In the genomic region with DNA sequence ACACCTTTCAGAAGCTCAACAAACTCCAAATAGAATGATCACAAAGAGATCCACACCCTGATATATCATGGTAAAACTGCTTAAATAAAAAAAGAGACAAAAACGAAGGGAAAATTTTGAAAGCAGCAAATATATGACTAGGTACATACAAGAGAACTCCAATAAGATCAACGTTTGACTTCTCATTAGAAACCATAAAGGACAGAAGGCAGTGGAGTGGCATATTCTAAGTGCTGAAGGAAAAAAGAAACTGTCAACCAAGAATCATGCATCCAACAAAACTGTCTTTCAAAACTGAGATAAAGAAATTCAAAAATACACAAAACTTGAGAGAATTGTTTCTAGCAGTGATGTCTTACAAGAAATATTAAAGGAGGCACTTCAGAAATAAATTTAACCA, we compare ENCODE assay signal across 22 cellular contexts. TPM values are rescaled to one million over a fixed set of nuclear protein-coding genes. Genes with fewer than 3 reads are reported as not detected.
A peak's percentile ranks its signal among the peaks of the same experiment; 100 is the strongest.
DNase-seq lines count a peak whose midpoint lies in the region; ATAC-seq, FAIRE-seq and TF ChIP-seq lines count a peak whose summit lies in the region.
"Had no signal": no experiment of that assay in that cellular context is flagged by ENCODE, and none has a peak within 500 bp of the region (broad histone marks: within the 10 kb centered on the region; RNA-seq: fewer than 3 reads in every experiment).

No MANE protein-coding gene starts in this region.

- H4K20me1 ChIP-seq in K562 (replicated peaks; ENCODE audit: control insufficient read depth, insufficient read depth, low read length) (no peaks in the 10 kb centered on the region), OCI-LY7 (ENCODE audit: insufficient read depth, low read length) (no peaks in the 10 kb centered on the region)
- H4K20me1 ChIP-seq: BLaER1 had no signal

- H3K36me3 ChIP-seq in K562 (ENCODE audit: control insufficient read depth, insufficient read depth, low read length) (peaks cover 51% of the 10 kb centered on the region), trophoblast cell (ENCODE audit: control insufficient read depth in 1 of 2, insufficient read depth in 2 of 2, low read length in 2 of 2) (no peaks in the 10 kb centered on the region), OCI-LY7 (ENCODE audit: insufficient read depth, low read length) (no peaks in the 10 kb centered on the region)
- no peaks in the 10 kb centered on the region for H3K36me3 ChIP-seq in CD8-positive, alpha-beta T cell (ENCODE audit: insufficient read depth, low read length)
- H3K36me3 ChIP-seq: BE2C, BLaER1 had no signal

- no peak overlapping the region for H2BK12ac ChIP-seq in trophoblast cell (ENCODE audit: low read length)

- H3K9me2 ChIP-seq in OCI-LY7 (ENCODE audit: insufficient read depth, low read length): no peaks in the 10 kb centered on the region

- no peak overlapping the region for H4K91ac ChIP-seq in trophoblast cell (ENCODE audit: low read depth, low read length)

- TF ChIP-seq POLR2A in K562 (conservative IDR thresholded peaks at IDR 0.05): no peak

- CTCF ChIA-PET in K562 (lab: Yijun Ruan, JAX; ENCODE audit: low intra/inter-chr PET ratio): no interaction called here
- CTCF ChIA-PET in CD8-positive, alpha-beta T cell (lab: Charles Lee): no interaction called here
- CTCF ChIA-PET in OCI-LY7 (lab: Charles Lee; ENCODE audit: unreplicated experiment): no interaction called here

- TF ChIP-seq EP300 in K562 (IDR thresholded peaks at IDR 0.05; ENCODE audit: low read length): no peak

- H3K9ac ChIP-seq in K562 (ENCODE audit: insufficient read depth in 1 of 2, low read depth in 2 of 2, low read length in 2 of 2) (no peak overlapping the region), trophoblast cell (ENCODE audit: low read length) (no peak overlapping the region)
- H3K9ac ChIP-seq: BLaER1 had no signal

- intact Hi-C loops in K562 (cut with micrococcal nuclease) (no loop called here), OCI-LY7 (cut with micrococcal nuclease; ENCODE audit: unreplicated experiment) (no loop called here)
- intact Hi-C loops in CD8-positive, alpha-beta T cell (cut with DNase I, micrococcal nuclease): no loop called here

- no peak overlapping the region for H4K8ac ChIP-seq in trophoblast cell (ENCODE audit: low read depth, low read length)

- BruUV-seq in K562 (replicated peaks; lab: Mats Ljungman, UMichigan) (no TSS peak), OCI-LY7 (replicated peaks; lab: Mats Ljungman, UMichigan) (no TSS peak)

- H3K4me3 Mint-ChIP-seq in CD8-positive, alpha-beta T cell: no peak overlapping the region
- H3K4me3 Mint-ChIP-seq: CD14-positive monocyte; CD4-positive, alpha-beta memory T cell; CD4-positive, CD25-positive, alpha-beta regulatory T cell had no signal

- in situ Hi-C loops in K562 (cut with MboI): no loop called here

- FAIRE-seq in K562 (lab: Jason Lieb, UNC): peak; percentile 23
- FAIRE-seq: A204.1, D721Med, G401.6, GM12891, GM19239 had no signal

- peaks cover 7% of the 10 kb centered on the region for H3K36me3 Mint-ChIP-seq in CD8-positive, alpha-beta T cell

- H3K27ac ChIP-seq in K562 (ENCODE audit: extremely low read depth, low read depth, low read length) (no peak overlapping the region), trophoblast cell (ENCODE audit: low read depth, low read length) (no peak overlapping the region), OCI-LY7 (ENCODE audit: low read depth, low read length, poor library complexity, severe bottlenecking) (no peak overlapping the region)
- no peak overlapping the region for H3K27ac ChIP-seq in CD8-positive, alpha-beta T cell (ENCODE audit: low read depth, low read length)
- H3K27ac ChIP-seq: BLaER1 had no signal

- H3K9me3 ChIP-seq in K562 (replicated peaks; ENCODE audit: control insufficient read depth, insufficient read depth, low read depth, low read length) (peaks cover 4% of the 10 kb centered on the region; the same call in 1 of the 2 replicates), trophoblast cell (ENCODE audit: insufficient read depth, low read depth, low read length) (no peaks in the 10 kb centered on the region), OCI-LY7 (ENCODE audit: low read length) (no peaks in the 10 kb centered on the region)
- H3K9me3 ChIP-seq in CD8-positive, alpha-beta T cell (ENCODE audit: low read length): no peaks in the 10 kb centered on the region
- H3K9me3 ChIP-seq: BE2C, BLaER1, Caco-2 had no signal

- no peak for ATAC-seq in K562
- ATAC-seq in CD8-positive, alpha-beta T cell: no peak

- peaks cover 69% of the 10 kb centered on the region for H3K79me2 ChIP-seq in K562 (ENCODE audit: control insufficient read depth, insufficient read depth, low read length)
- H3K79me2 ChIP-seq in trophoblast cell (ENCODE audit: control insufficient read depth, insufficient read depth, low read length, poor library complexity): no peaks in the 10 kb centered on the region
- H3K79me2 ChIP-seq in OCI-LY7 (ENCODE audit: insufficient read depth, low read depth, low read length): no peaks in the 10 kb centered on the region

- H4K12ac ChIP-seq in trophoblast cell (ENCODE audit: low read depth, low read length): no peak overlapping the region

- H2BK5ac ChIP-seq in trophoblast cell (ENCODE audit: low read depth, low read length, poor library complexity): no peak overlapping the region

- peaks cover 3% of the 10 kb centered on the region for H3K79me1 ChIP-seq in trophoblast cell (ENCODE audit: low read length)

- DNase-seq in OCI-M1 (lab: John Stamatoyannopoulos, UW): peak; percentile 13
- DNase-seq in K562 (ENCODE audit: extremely low read depth in 1 of 4, low spot score in 3 of 4): no peak
- DNase-seq in trophoblast cell: no peak
- no peak for DNase-seq in CD8-positive, alpha-beta T cell
- no peak for DNase-seq in OCI-LY7 (ENCODE audit: low spot score)
- DNase-seq: 8988T; ACHN; BE2C; C1 segment of cervical spinal cord; Caco-2; Calu3; CD4-positive, alpha-beta memory T cell; CD4-positive, CD25-positive, alpha-beta regulatory T cell; DMS79 treated with DMSO at 0.1 percent for 48 hours; GF-D8 had no signal

- H3K18ac ChIP-seq in trophoblast cell (ENCODE audit: low read length): no peak overlapping the region

- no peaks in the 10 kb centered on the region for H3K4me1 Mint-ChIP-seq in CD8-positive, alpha-beta T cell (ENCODE audit: low read depth)
- H3K4me1 Mint-ChIP-seq: CD4-positive, alpha-beta memory T cell; CD4-positive, CD25-positive, alpha-beta regulatory T cell had no signal

- H2AFZ ChIP-seq in K562 (ENCODE audit: low read depth, low read length): no peak overlapping the region
- no peak overlapping the region for H2AFZ ChIP-seq in trophoblast cell (ENCODE audit: insufficient read depth, low read length, poor library complexity)
- H2AFZ ChIP-seq in OCI-LY7 (ENCODE audit: low read length): no peak overlapping the region

- no peak overlapping the region for H3K4me2 ChIP-seq in K562 (ENCODE audit: insufficient read depth, low read length)
- H3K4me2 ChIP-seq in trophoblast cell (ENCODE audit: low read length): no peak overlapping the region
- H3K4me2 ChIP-seq in OCI-LY7 (ENCODE audit: low read length): no peak overlapping the region
- H3K4me2 ChIP-seq: BLaER1 had no signal

- WGBS in K562 (ENCODE audit: insufficient coverage, low coverage, missing lambda C conversion rate): 45% methylated on average over 2 of the region's 2 CpGs
- WGBS in trophoblast cell (ENCODE audit: extremely low coverage, insufficient coverage, insufficient read length): no CpG with 5 or more reads among the region's 2 CpGs

- H3K9me1 ChIP-seq in K562 (ENCODE audit: control insufficient read depth, insufficient read depth, low read length): peaks cover 4% of the 10 kb centered on the region

- TF ChIP-seq RAD21 in K562 (CRISPR knock-in tag; conservative IDR thresholded peaks at IDR 0.05 in 1 of 2, IDR thresholded peaks at IDR 0.05 in 1 of 2): no peak

- POLR2A ChIA-PET in K562 (lab: Yijun Ruan, JAX): interaction anchor here (0.8 to 2.0 kb wide), 2 partner anchors 9 to 10 kb away, joined by 3 to 5 read pairs; no protein-coding TSS in a partner anchor
- POLR2A ChIA-PET in CD8-positive, alpha-beta T cell (lab: Charles Lee): no interaction called here
- POLR2A ChIA-PET in OCI-LY7 (lab: Charles Lee): no interaction called here

- H2BK120ac ChIP-seq in trophoblast cell (ENCODE audit: insufficient read depth, low read length, poor library complexity): no peak overlapping the region

- H3K14ac ChIP-seq in trophoblast cell (ENCODE audit: low read length): no peak overlapping the region

- H3K4me3 ChIP-seq in K562 (no peak overlapping the region), trophoblast cell (ENCODE audit: low read depth, low read length) (no peak overlapping the region), OCI-LY7 (ENCODE audit: low read depth, low read length, poor library complexity, severe bottlenecking) (no peak overlapping the region)
- no peak overlapping the region for H3K4me3 ChIP-seq in CD8-positive, alpha-beta T cell (ENCODE audit: low read depth, low read length)
- H3K4me3 ChIP-seq: BLaER1 had no signal

- no peak overlapping the region for H2AK5ac ChIP-seq in trophoblast cell (ENCODE audit: low read length)

- H3K4ac ChIP-seq in trophoblast cell (ENCODE audit: low read depth, low read length): no peak overlapping the region

- no peak overlapping the region for H3K27ac Mint-ChIP-seq in CD8-positive, alpha-beta T cell
- H3K27ac Mint-ChIP-seq: CD4-positive, alpha-beta memory T cell; CD4-positive, CD25-positive, alpha-beta regulatory T cell had no signal

- H3K27me3 Mint-ChIP-seq in CD8-positive, alpha-beta T cell (ENCODE audit: low read depth): no peaks in the 10 kb centered on the region

- H3K23ac ChIP-seq in trophoblast cell (ENCODE audit: low read length): no peak overlapping the region

- H3K4me1 ChIP-seq in K562 (replicated peaks in 1 of 2; ENCODE audit: control insufficient read depth in 2 of 2, insufficient read depth in 2 of 2, low read length in 2 of 2): peaks cover 44 to 54% of the 10 kb centered on the region in 2 experiments
- H3K4me1 ChIP-seq in trophoblast cell (ENCODE audit: control insufficient read depth in 1 of 2, insufficient read depth in 2 of 2, low read length in 2 of 2): peaks cover 13 to 22% of the 10 kb centered on the region in 2 experiments
- H3K4me1 ChIP-seq in CD8-positive, alpha-beta T cell (ENCODE audit: insufficient read depth, low read length): no peaks in the 10 kb centered on the region
- H3K4me1 ChIP-seq in OCI-LY7 (ENCODE audit: insufficient read depth, low read length, poor library complexity, severe bottlenecking): no peaks in the 10 kb centered on the region
- H3K4me1 ChIP-seq: BLaER1 had no signal

- no peak for TF ChIP-seq CTCF in K562 (IDR thresholded peaks at IDR 0.05 in 2 of 3, conservative IDR thresholded peaks at IDR 0.05 in 1 of 3; ENCODE audit: insufficient read depth in 2 of 3, low read depth in 1 of 3, low read length in 3 of 3)
- no peak for TF ChIP-seq CTCF in CD8-positive, alpha-beta T cell (IDR thresholded peaks at IDR 0.05)
- TF ChIP-seq CTCF in OCI-LY7 (conservative IDR thresholded peaks at IDR 0.05; ENCODE audit: low read length): no peak

- peaks cover 14% of the 10 kb centered on the region for H3K9me3 Mint-ChIP-seq in CD8-positive, alpha-beta T cell

- H3K27me3 ChIP-seq in K562 (ENCODE audit: control insufficient read depth in 2 of 2, insufficient read depth in 2 of 2, low read length in 2 of 2) (no peaks in the 10 kb centered on the region), trophoblast cell (ENCODE audit: insufficient read depth, low read length) (no peaks in the 10 kb centered on the region)
- H3K27me3 ChIP-seq in CD8-positive, alpha-beta T cell (ENCODE audit: insufficient read depth, low read length): no peaks in the 10 kb centered on the region
- H3K27me3 ChIP-seq: BE2C, BLaER1 had no signal

RNA-seq across cellular contexts. Expression of a gene that starts 11.2 kb away (rescaled TPM):
- 10.8 and 13.1 TPM in 2 replicates for total RNA-seq in K562 (2011; cell fraction: chromatin; rRNA removed; ENCODE audit: low replicate concordance)
- 15.8 and 21.3 TPM in 2 replicates for total RNA-seq in K562 (2011; cell fraction: nucleolus; rRNA removed)
- 10.2 and 12.6 TPM in 2 replicates for total RNA-seq in K562 (2011; cell fraction: nucleoplasm; rRNA removed)
- 6.5 and 7.9 TPM in 2 replicates for total RNA-seq in K562 (2014; rRNA removed)
- 5.7 and 6.2 TPM in 2 replicates for total RNA-seq in K562 (2014; rRNA removed; fragmentation: Illumina TruSeq; extraction: Trizol)
- 4.5 and 4.8 TPM in 2 replicates for total RNA-seq in K562 (2015; rRNA removed; fragmentation: Illumina TruSeq; extraction: Trizol)
- total RNA-seq in K562 (2021): 7.6 and 9.6 TPM in 2 replicates
- polyA plus RNA-seq in K562 (2011; rRNA removed): 5.2 and 9.5 TPM in 2 replicates
- 3.8 and 8.4 TPM in 2 replicates for polyA plus RNA-seq in K562 (2011; cell fraction: cytosol; rRNA removed)
- polyA plus RNA-seq in K562 (2011; cell fraction: nucleus; rRNA removed): 9.1 and 22.6 TPM in 2 replicates
- 1.1 and 2.8 TPM in 2 replicates for polyA plus RNA-seq in K562 (2012)
- polyA plus RNA-seq in K562 (2014; fragmentation: Illumina TruSeq; extraction: Trizol): 5.8 and 6.1 TPM in 2 replicates
- 1 to 10 TPM; 2.7 to 2.9 TPM for polyA plus RNA-seq in K562 (2014; fragmentation: Nextera tagmentation; extraction: Ambion mirVana)
- 6.0 and 7.0 TPM in 2 replicates for polyA plus RNA-seq in K562 (2014; rRNA removed)
- 4.2 and 9.2 TPM in 2 replicates for polyA minus RNA-seq in K562 (2011; rRNA and poly(A)+ RNA removed)
- 4.4 and 7.5 TPM in 2 replicates for polyA minus RNA-seq in K562 (2011; cell fraction: cytosol; rRNA and poly(A)+ RNA removed)
- polyA minus RNA-seq in K562 (2011; cell fraction: nucleus; rRNA and poly(A)+ RNA removed): 7.0 and 13.3 TPM in 2 replicates
- polyA plus RNA-seq in trophoblast cell (2013): 0.26 and 0.28 TPM in 2 replicates
- 1 to 10 TPM in 1 of 2 experiments, under 1 TPM in 1; 0.67 to 1.0 TPM for total RNA-seq in CD8-positive, alpha-beta T cell
- not detected in 2 replicates for total RNA-seq in OCI-LY7 (2014; rRNA removed; shearing (Covaris generic))
- not detected in 2 replicates for total RNA-seq in OCI-LY7 (2022)
- total RNA-seq: CD4-positive, CD25-positive, alpha-beta regulatory T cell had no signal
- polyA plus RNA-seq: CD4-positive, alpha-beta memory T cell; CD4-positive, CD25-positive, alpha-beta regulatory T cell had no signal

RNA-seq across cellular contexts. Expression of a gene that starts 47.9 kb away (rescaled TPM):
- 15.3 and 55.6 TPM in 2 replicates for total RNA-seq in K562 (2011; cell fraction: chromatin; rRNA removed; ENCODE audit: low replicate concordance)
- 40.3 and 43.7 TPM in 2 replicates for total RNA-seq in K562 (2011; cell fraction: nucleolus; rRNA removed)
- 22.2 and 23.8 TPM in 2 replicates for total RNA-seq in K562 (2011; cell fraction: nucleoplasm; rRNA removed)
- total RNA-seq in K562 (2014; rRNA removed) (13.1 and 22.8 TPM in 2 replicates), K562 (2014; rRNA removed; fragmentation: Illumina TruSeq; extraction: Trizol) (3.5 and 4.5 TPM in 2 replicates), K562 (2015; rRNA removed; fragmentation: Illumina TruSeq; extraction: Trizol) (12.1 and 12.3 TPM in 2 replicates), K562 (2021) (31.5 and 32.8 TPM in 2 replicates), OCI-LY7 (2022) (not detected in 2 replicates)
- polyA plus RNA-seq in K562 (2011; rRNA removed) (13.6 and 17.2 TPM in 2 replicates), K562 (2014; fragmentation: Illumina TruSeq; extraction: Trizol) (28.9 and 44.6 TPM in 2 replicates), K562 (2014; fragmentation: Nextera tagmentation; extraction: Ambion mirVana) (under 1 TPM; 0.28 to 0.73 TPM), K562 (2014; rRNA removed) (14.0 and 21.3 TPM in 2 replicates)
- 29.6 and 178 TPM in 2 replicates for polyA plus RNA-seq in K562 (2011; cell fraction: cytosol; rRNA removed)
- 34.4 and 101 TPM in 2 replicates for polyA plus RNA-seq in K562 (2011; cell fraction: nucleus; rRNA removed)
- 25.0 and 31.0 TPM in 2 replicates for polyA plus RNA-seq in K562 (2012)
- 3.7 and 7.8 TPM in 2 replicates for polyA minus RNA-seq in K562 (2011; rRNA and poly(A)+ RNA removed)
- 29.4 and 30.8 TPM in 2 replicates for polyA minus RNA-seq in K562 (2011; cell fraction: cytosol; rRNA and poly(A)+ RNA removed)
- 19.0 and 26.5 TPM in 2 replicates for polyA minus RNA-seq in K562 (2011; cell fraction: nucleus; rRNA and poly(A)+ RNA removed)
- polyA plus RNA-seq in trophoblast cell (2013): 15.8 and 16.7 TPM in 2 replicates
- not detected for total RNA-seq in CD8-positive, alpha-beta T cell
- total RNA-seq in OCI-LY7 (2014; rRNA removed; shearing (Covaris generic)): not detected in 2 replicates
- total RNA-seq: Caco-2; CD4-positive, alpha-beta memory T cell; CD4-positive, CD25-positive, alpha-beta regulatory T cell had no signal
- polyA plus RNA-seq: CD14-positive monocyte; CD4-positive, alpha-beta memory T cell; CD4-positive, CD25-positive, alpha-beta regulatory T cell had no signal

Comparison
In these comparisons a context has a peak if more than half of its experiments do, and no peak if none do; other contexts are left out.
1. RNA of a gene that starts 47.9 kb away (total RNA-seq): 3.5 to 55.6 TPM in K562; not detected in CD8-positive, alpha-beta T cell and not detected in OCI-LY7; every median in the first group is over 4 times any median in the second.